9 cellular contexts compared by ENCODE assay signal in the genomic region with DNA sequence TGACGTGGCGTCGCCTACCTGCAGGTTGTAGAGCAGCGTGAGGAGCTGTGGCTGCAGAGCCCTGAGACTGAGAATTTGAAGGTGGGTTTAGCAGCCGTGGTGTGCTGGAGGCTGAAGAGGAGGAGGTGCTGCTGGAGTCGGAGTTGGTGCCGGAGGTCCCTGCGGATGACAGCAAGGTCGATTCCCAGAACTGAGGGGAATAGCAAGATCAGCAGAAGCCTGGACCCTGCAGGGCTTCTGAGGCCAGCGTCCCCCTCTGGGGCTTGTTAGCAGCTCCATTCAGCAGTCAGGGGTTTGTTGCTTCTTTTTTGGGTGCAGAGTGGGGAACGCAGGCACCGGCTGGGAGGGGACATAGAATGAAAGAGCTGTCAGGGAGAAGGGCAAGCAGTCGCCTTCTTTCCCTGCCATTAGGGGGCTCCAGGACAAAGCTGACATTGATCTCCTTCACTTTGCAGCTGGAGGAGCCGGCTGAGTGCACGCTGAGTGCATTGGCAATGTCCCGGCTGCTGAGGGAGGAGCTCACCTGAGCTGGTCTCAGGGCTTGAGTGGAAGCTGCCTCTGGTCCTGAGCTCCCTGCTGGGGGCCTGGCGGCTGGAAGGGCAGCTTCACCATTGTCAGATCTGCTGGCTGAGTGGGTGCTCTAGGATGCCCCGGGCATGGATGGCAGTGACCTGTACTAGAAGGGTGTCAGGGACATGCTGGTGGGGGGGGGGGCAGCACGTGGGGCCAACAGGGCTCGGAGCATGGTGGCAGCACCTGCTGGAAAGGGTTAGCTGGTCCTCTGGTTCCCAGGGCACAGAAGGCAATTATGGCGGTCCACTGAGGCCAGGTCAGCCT. TPM values are rescaled to one million over a fixed set of nuclear protein-coding genes. Genes with fewer than 3 reads are reported as not detected.
DNase-seq lines count a peak whose midpoint lies in the region; ATAC-seq and TF ChIP-seq lines count a peak whose summit lies in the region.
"Had no signal": no experiment of that assay in that cellular context is flagged by ENCODE, and none has a peak within 500 bp of the region (broad histone marks: within the 10 kb centered on the region; RNA-seq: fewer than 3 reads in every experiment).

No MANE protein-coding gene starts in this region.

- peaks cover 11 to 14% of the 10 kb centered on the region in 2 donors for H3K27me3 Mint-ChIP-seq in natural killer cell (ENCODE audit: low read depth in 2 of 2)
- H3K27me3 Mint-ChIP-seq in activated naive CD8-positive, alpha-beta T cell treated with anti-CD3 and anti-CD28 coated beads, Interleukin-2, amount 50 U/mL, for 24 hours = peaks cover 35% of the 10 kb centered on the region

- DNase-seq in D341Med (ENCODE audit: low spot score) (peak; percentile 61), HPDE6-E6E7 (ENCODE audit: extremely low spot score) (peak; percentile 44), SHP77 treated with DMSO at 0.1 percent for 48 hours (lab: John Stamatoyannopoulos, UW) (peak; percentile 6), left colon (peak in 1 of 2 donors; percentile 44), natural killer cell (no peak)
- no peak for DNase-seq in activated naive CD8-positive, alpha-beta T cell treated with anti-CD3 and anti-CD28 coated beads, Interleukin-2, amount 50 U/mL, for 24 hours
- no peak for DNase-seq in activated CD8-positive, alpha-beta memory T cell treated with anti-CD3 and anti-CD28 coated beads, Interleukin-2, amount 50 U/mL, for 48 hours

- no peak overlapping the region for H3K27ac Mint-ChIP-seq in natural killer cell
- no peak overlapping the region for H3K27ac Mint-ChIP-seq in activated naive CD8-positive, alpha-beta T cell treated with anti-CD3 and anti-CD28 coated beads, Interleukin-2, amount 50 U/mL, for 24 hours

- no peaks in the 10 kb centered on the region for H3K9me3 Mint-ChIP-seq in natural killer cell
- no peaks in the 10 kb centered on the region for H3K9me3 Mint-ChIP-seq in activated naive CD8-positive, alpha-beta T cell treated with anti-CD3 and anti-CD28 coated beads, Interleukin-2, amount 50 U/mL, for 24 hours

- no peak overlapping the region for H3K4me3 Mint-ChIP-seq in natural killer cell
- H3K4me3 Mint-ChIP-seq in activated naive CD8-positive, alpha-beta T cell treated with anti-CD3 and anti-CD28 coated beads, Interleukin-2, amount 50 U/mL, for 24 hours = no peak overlapping the region

- H3K36me3 Mint-ChIP-seq in natural killer cell = no peaks in the 10 kb centered on the region
- no peaks in the 10 kb centered on the region for H3K36me3 Mint-ChIP-seq in activated naive CD8-positive, alpha-beta T cell treated with anti-CD3 and anti-CD28 coated beads, Interleukin-2, amount 50 U/mL, for 24 hours (ENCODE audit: low read depth)

- ATAC-seq in left colon = peak; percentile 70
- no peak for ATAC-seq in HG02981 (IDR thresholded peaks at IDR 0.05; ENCODE audit: unreplicated experiment)
- ATAC-seq in natural killer cell = no peak
- ATAC-seq in activated naive CD8-positive, alpha-beta T cell treated with anti-CD3 and anti-CD28 coated beads, Interleukin-2, amount 50 U/mL, for 24 hours = no peak

- no peak for TF ChIP-seq CTCF in natural killer cell (IDR thresholded peaks at IDR 0.05)

- intact Hi-C loops in left colon (cut with DNase I, micrococcal nuclease) (loop anchor here in 1 of 2 donors (5.0 to 10.0 kb wide), 2 partner anchors 147 to 299 kb away; partner anchors contain the start of gene SURF6), natural killer cell (cut with micrococcal nuclease) (loop anchor here (10.0 kb wide), 1 partner anchor 187 kb away; the partner anchor contains the start of genes STKLD1 and SURF4)

- H3K4me1 Mint-ChIP-seq in natural killer cell = peaks cover 19% of the 10 kb centered on the region in 2 donors
- peaks cover 17% of the 10 kb centered on the region for H3K4me1 Mint-ChIP-seq in activated naive CD8-positive, alpha-beta T cell treated with anti-CD3 and anti-CD28 coated beads, Interleukin-2, amount 50 U/mL, for 24 hours

RNA-seq across cellular contexts. Expression of gene OBP2B, which starts 20.8 kb away (rescaled TPM):
- total RNA-seq in left colon (not detected), natural killer cell (not detected)
- total RNA-seq: subcutaneous adipose tissue had no signal

RNA-seq across cellular contexts. Expression of gene GBGT1, which starts 24.5 kb away (rescaled TPM):
- total RNA-seq in left colon (1 to 10 TPM; 4.9 to 5.5 TPM), natural killer cell (1 to 10 TPM; 1.4 to 2.2 (median 1.7) TPM)

Comparison
In these comparisons a context has a peak if more than half of its experiments do, and no peak if none do; other contexts are left out.
1. DNase-seq: peak in D341Med (single experiment), HPDE6-E6E7 (single experiment) and SHP77 treated with DMSO at 0.1 percent for 48 hours (single experiment); none in natural killer cell (single experiment), activated naive CD8-positive, alpha-beta T cell treated with anti-CD3 and anti-CD28 coated beads, Interleukin-2, amount 50 U/mL, for 24 hours (single experiment) and activated CD8-positive, alpha-beta memory T cell treated with anti-CD3 and anti-CD28 coated beads, Interleukin-2, amount 50 U/mL, for 48 hours (single experiment).